Comparison of ENCODE assay signal across 2 cellular contexts in the genomic region with DNA sequence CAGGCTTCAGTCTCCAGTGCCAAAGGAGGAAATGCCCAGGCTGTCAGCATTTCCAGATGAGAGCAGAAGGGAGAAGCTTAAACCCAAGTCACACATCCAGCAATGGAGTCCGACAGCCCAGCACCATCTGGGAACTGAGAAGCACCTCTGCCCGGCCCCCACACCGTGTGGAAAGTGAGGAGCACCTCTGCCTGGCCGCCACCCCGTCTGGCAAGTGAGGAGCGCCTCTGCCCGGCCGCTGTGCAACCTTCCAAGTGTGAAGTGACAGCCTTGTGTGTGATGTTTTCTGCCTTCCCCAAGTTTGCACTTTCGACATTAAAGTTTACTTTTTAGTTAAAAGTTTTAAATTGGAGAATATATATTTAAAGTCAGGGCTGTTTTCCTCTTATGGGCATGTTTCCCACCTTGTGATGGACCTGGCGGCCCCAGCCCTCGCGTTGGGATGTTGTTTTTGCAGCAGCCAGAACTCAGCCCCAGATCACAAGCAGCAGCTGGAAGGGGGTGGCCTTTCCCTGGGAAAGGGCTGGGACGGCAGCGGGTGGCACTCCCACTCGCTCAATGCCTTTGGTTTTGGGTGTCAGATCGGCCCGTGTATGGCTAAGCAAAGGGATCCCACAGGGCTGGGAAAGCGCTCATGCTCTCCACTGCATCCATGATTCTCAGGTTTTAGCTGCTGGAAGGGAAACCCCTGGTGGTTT.
TF ChIP-seq lines count a peak whose summit lies in the region.

No MANE protein-coding gene starts in this region.

TF ChIP-seq in HCT116, 20 proteins besides CTCF, POLR2A, EP300 and RAD21:
- TF ChIP-seq POLR2AphosphoS5 (IDR thresholded peaks at IDR 0.05; ENCODE audit: low read depth, low read length) (0 out of 2 replicates have a peak, but pooled peaks have one; percentile 15), ZFX (IDR thresholded peaks at IDR 0.05) (no peak), SP1 (IDR thresholded peaks at IDR 0.05; ENCODE audit: low read depth) (no peak)

TF ChIP-seq in endothelial cell of umbilical vein, 7 proteins besides CTCF, POLR2A, EP300 and RAD21:
- TF ChIP-seq GATA2 (IDR thresholded peaks at IDR 0.05; ENCODE audit: insufficient read depth, insufficient read length, low read depth, low read length), result no peak
- TF ChIP-seq FOS (IDR thresholded peaks at IDR 0.05; ENCODE audit: borderline replicate concordance, insufficient read depth, low read length), result no peak
- TF ChIP-seq POLR2AphosphoS5 (IDR thresholded peaks at IDR 0.05; ENCODE audit: insufficient read depth, low read depth, low read length), result no peak
- TF ChIP-seq, protein P1, sequence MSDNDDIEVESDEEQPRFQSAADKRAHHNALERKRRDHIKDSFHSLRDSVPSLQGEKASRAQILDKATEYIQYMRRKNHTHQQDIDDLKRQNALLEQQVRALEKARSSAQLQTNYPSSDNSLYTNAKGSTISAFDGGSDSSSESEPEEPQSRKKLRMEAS (IDR thresholded peaks at IDR 0.05; ENCODE audit: insufficient read depth, insufficient read length), result no peak
- TF ChIP-seq MYC (IDR thresholded peaks at IDR 0.05; ENCODE audit: low read depth, low read length), result no peak
